In genomic region chr9:2290382-2290781, GRCh38 we compare ENCODE assay signal across 16 cellular contexts.
DNase-seq lines count a peak whose midpoint lies in the region; ATAC-seq and TF ChIP-seq lines count a peak whose summit lies in the region.
"Had no signal": no experiment of that assay in that cellular context is flagged by ENCODE, and none has a peak within 500 bp of the region (broad histone marks: within the 10 kb centered on the region; RNA-seq: fewer than 3 reads in every experiment).

No MANE protein-coding gene starts in this region.

- no peak overlapping the region for H3K4me2 ChIP-seq in OCI-LY1 (ENCODE audit: low read length)

- peak overlapping the region; percentile 33 to 84 (median 70) for H3K27ac Mint-ChIP-seq in nephron
- H3K27ac Mint-ChIP-seq: CD4-positive, CD25-positive, alpha-beta regulatory T cell had no signal

- no peaks in the 10 kb centered on the region for H3K9me3 Mint-ChIP-seq in nephron

- TF ChIP-seq CTCF in OCI-LY1 (IDR thresholded peaks at IDR 0.05; ENCODE audit: low read length) (no peak), nephron (IDR thresholded peaks at IDR 0.05; ENCODE audit: unreplicated experiment in 3 of 3) (no peak), GM13977 (IDR thresholded peaks at IDR 0.05; ENCODE audit: extremely low read depth, insufficient read depth, missing control alignments) (no peak)

- H3F3A ChIP-seq in OCI-LY1 (ENCODE audit: insufficient read depth, low read length), result no peaks in the 10 kb centered on the region

- no peaks in the 10 kb centered on the region for H4K20me1 ChIP-seq in OCI-LY1 (ENCODE audit: insufficient read depth, low read length)

- H3K36me3 Mint-ChIP-seq in nephron (ENCODE audit: low read depth), result no peaks in the 10 kb centered on the region
- H3K36me3 Mint-ChIP-seq: CD4-positive, CD25-positive, alpha-beta regulatory T cell had no signal

- ATAC-seq in GM18870 (IDR thresholded peaks at IDR 0.05; ENCODE audit: unreplicated experiment) (no peak), HG03159 (IDR thresholded peaks at IDR 0.05; ENCODE audit: unreplicated experiment) (no peak)

- peaks cover 95% of the 10 kb centered on the region for H3K4me1 Mint-ChIP-seq in nephron
- H3K4me1 Mint-ChIP-seq: CD4-positive, CD25-positive, alpha-beta regulatory T cell had no signal

- DNase-seq in NCI-H510A treated with DMSO at 0.1 percent for 48 hours (lab: John Stamatoyannopoulos, UW) (peak; percentile 24), NCI-H510A (lab: John Stamatoyannopoulos, UW) (no peak), NCI-H1092 treated with DMSO at 0.1 percent for 48 hours (lab: John Stamatoyannopoulos, UW) (peak; percentile 53), GM13977 (ENCODE audit: low spot score) (no peak)
- DNase-seq: CD4-positive, CD25-positive, alpha-beta regulatory T cell; HCEC 1CT; NCI-H1048; NCI-H187; NCI-H2227 treated with DMSO at 0.1 percent for 48 hours; NK-92 treated with Interleukin-12 subunit alpha and Interleukin-12 subunit beta, amount 100 ng/mL, for 24 hours; T-helper 9 cell had no signal

- no peak overlapping the region; the same call in 1 of the 2 replicates for H3K9ac ChIP-seq in OCI-LY1 (ENCODE audit: low read length)

- no peaks in the 10 kb centered on the region for H3K36me3 ChIP-seq in OCI-LY1 (ENCODE audit: insufficient read depth, low read length)

- H3K27ac ChIP-seq in OCI-LY1 (ENCODE audit: low read depth, low read length, poor library complexity, severe bottlenecking), result peak overlapping the region; percentile 74
- H3K27ac ChIP-seq: RWPE1 had no signal

- no peaks in the 10 kb centered on the region for H3K27me3 Mint-ChIP-seq in nephron (ENCODE audit: low read depth)

- no peaks in the 10 kb centered on the region for H3K9me3 ChIP-seq in OCI-LY1 (ENCODE audit: low read length)

- H3K4me1 ChIP-seq in OCI-LY1 (ENCODE audit: insufficient read depth, low read length, severe bottlenecking), result peaks cover 78% of the 10 kb centered on the region

- no peak overlapping the region for H2AFZ ChIP-seq in OCI-LY1 (ENCODE audit: low read length)

- no peaks in the 10 kb centered on the region for H3K9me2 ChIP-seq in OCI-LY1 (ENCODE audit: low read depth, low read length)

- H3K79me2 ChIP-seq in OCI-LY1 (ENCODE audit: insufficient read depth, low read length), result no peaks in the 10 kb centered on the region

- no peak overlapping the region for H3K4me3 Mint-ChIP-seq in nephron
- H3K4me3 Mint-ChIP-seq: CD4-positive, CD25-positive, alpha-beta regulatory T cell had no signal

- H3K4me3 ChIP-seq in OCI-LY1 (ENCODE audit: low read depth, low read length, poor library complexity, severe bottlenecking), result no peak overlapping the region

- no peaks in the 10 kb centered on the region for H3K27me3 ChIP-seq in OCI-LY1 (ENCODE audit: insufficient read depth, low read length)

- in situ Hi-C loops in GM13977 (cut with MboI; ENCODE audit: low pct_unique_long_range_greater_than_20kb, low sequenced_read_pairs, unreplicated experiment), result no loop called here

Comparison
In these comparisons a context has a peak if more than half of its experiments do, and no peak if none do; other contexts are left out.
1. DNase-seq: peak in NCI-H510A treated with DMSO at 0.1 percent for 48 hours (single experiment) and NCI-H1092 treated with DMSO at 0.1 percent for 48 hours (single experiment); none in NCI-H510A (single experiment) and GM13977 (single experiment).